Comparison of ENCODE assay signal across 10 cellular contexts in the genomic region with DNA sequence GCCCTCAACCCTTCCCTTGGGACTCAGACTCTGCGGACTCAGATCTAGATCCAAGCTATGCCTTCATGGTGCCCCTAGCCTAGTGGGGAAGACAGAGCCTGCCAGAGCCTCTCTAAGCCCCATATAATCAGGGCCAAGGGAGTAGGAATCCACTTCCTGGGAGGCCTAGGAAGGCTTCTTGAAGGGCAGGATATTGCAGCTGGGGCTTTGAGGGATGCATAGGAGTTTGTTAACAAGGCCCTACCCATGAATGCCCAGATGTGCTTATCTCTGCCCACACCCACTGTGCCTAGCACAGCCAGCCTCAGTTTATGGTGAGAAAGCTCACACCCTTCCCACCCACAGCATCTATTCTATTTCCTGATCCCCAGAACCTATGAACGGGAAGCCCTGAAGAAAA. TPM values are rescaled to one million over a fixed set of nuclear protein-coding genes. Genes with fewer than 3 reads are reported as not detected.
"Had no signal": no experiment of that assay in that cellular context is flagged by ENCODE, and none has a peak within 500 bp of the region (broad histone marks: within the 10 kb centered on the region; RNA-seq: fewer than 3 reads in every experiment).

No MANE protein-coding gene starts in this region.

- H3K27ac Mint-ChIP-seq: GM23338, H9, HFFc6 had no signal

- FAIRE-seq: H1, H54, K562 had no signal

- DNase-seq: H9, HCEC 1CT, HFFc6, IMR-90 had no signal

- H3K4me3 ChIP-seq: GM23338, K562 had no signal

- H3K4me2 ChIP-seq: GM23338 had no signal

- H3K9me3 Mint-ChIP-seq: GM23338, H9, HFFc6 had no signal

- H2AFZ ChIP-seq: GM23338 had no signal

- ATAC-seq: GM23338, K562 had no signal

- H3K27ac ChIP-seq: HL-60 had no signal

- H3K4me1 Mint-ChIP-seq: GM23338, H9 had no signal

- H3K4me3 Mint-ChIP-seq: GM23338, H9, HFFc6 had no signal

RNA-seq across cellular contexts. Expression of a gene that starts 21.8 kb away (rescaled TPM):
- total RNA-seq: GM23338, H1, H9, HFFc6, HT1080, IMR-90, K562 had no signal
- polyA plus RNA-seq: IMR-90, K562 had no signal

RNA-seq across cellular contexts. Expression of a gene that starts 36.0 kb away (rescaled TPM):
- total RNA-seq: HFFc6, HT1080, IMR-90 had no signal
- polyA plus RNA-seq: IMR-90 had no signal

RNA-seq across cellular contexts. Expression of a gene that starts 42.0 kb away (rescaled TPM):
- total RNA-seq: HFFc6, HT1080, IMR-90 had no signal
- polyA plus RNA-seq: IMR-90 had no signal
